24 cellular contexts compared by ENCODE assay signal in the genomic region with DNA sequence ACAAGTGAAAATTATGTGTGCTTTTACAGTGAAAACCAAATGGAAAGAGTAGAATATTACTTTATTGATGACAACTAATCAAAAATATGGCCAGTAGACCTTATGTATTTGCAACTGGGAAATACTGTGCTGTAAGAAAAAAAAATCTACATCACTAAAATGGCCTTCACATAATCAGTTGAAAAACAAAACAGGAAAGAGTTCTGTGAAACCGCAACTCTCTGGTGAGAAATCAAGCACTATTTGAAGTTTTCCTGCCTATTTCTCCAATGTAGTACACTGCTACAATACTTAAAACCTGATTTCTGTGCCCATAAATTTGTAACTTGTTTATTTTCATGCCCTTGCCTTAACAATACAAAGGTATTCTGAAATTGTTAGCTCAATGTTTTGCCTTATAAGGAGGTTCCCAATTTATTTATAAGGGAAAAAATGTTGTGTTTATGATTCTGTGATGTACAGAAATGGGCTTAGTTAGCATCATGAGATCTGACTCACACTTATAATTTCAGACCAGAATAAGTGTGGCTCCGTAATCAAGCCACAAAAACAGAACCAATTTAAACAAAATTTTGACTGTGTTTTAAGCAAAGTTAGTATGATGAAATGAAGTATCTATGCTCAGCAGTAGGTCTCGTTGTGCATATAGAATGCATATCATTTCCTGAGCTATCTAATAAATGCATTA.
DNase-seq lines count a peak whose midpoint lies in the region; ATAC-seq, FAIRE-seq and TF ChIP-seq lines count a peak whose summit lies in the region.
"Had no signal": no experiment of that assay in that cellular context is flagged by ENCODE, and none has a peak within 500 bp of the region (broad histone marks: within the 10 kb centered on the region; RNA-seq: fewer than 3 reads in every experiment).

No MANE protein-coding gene starts in this region.

- DNase-seq in DND-41: no peak
- peak; percentile 11 for DNase-seq in IMR-90
- DNase-seq in endothelial cell (ENCODE audit: low spot score): no peak
- DNase-seq in osteoblast (ENCODE audit: insufficient read length, low spot score, missing footprints): no peak
- DNase-seq in HEK293T (ENCODE audit: extremely low spot score): no peak
- no peak for DNase-seq in omental fat pad (ENCODE audit: low spot score)
- no peak for DNase-seq in kidney
- DNase-seq: Calu3, DMS79 treated with DMSO at 0.1 percent for 48 hours, NCI-H1105 treated with DMSO at 0.1 percent for 48 hours, NCI-H1930, NCI-H446, NCI-H526, NCI-H82, PC-9, SJCRH30, T-cell had no signal

- no peak overlapping the region for H2AK9ac ChIP-seq in IMR-90 (replicated peaks; ENCODE audit: low read depth, low read length, poor library complexity)

- no peak overlapping the region for H4K8ac ChIP-seq in IMR-90 (ENCODE audit: low read depth in 2 of 2, low read length in 2 of 2)

- no peak overlapping the region for H3K56ac ChIP-seq in IMR-90 (ENCODE audit: extremely low read depth, insufficient read depth, low read length)

- no peaks in the 10 kb centered on the region for H3K36me3 ChIP-seq in DND-41 (ENCODE audit: insufficient read depth, low read length)
- H3K36me3 ChIP-seq in IMR-90 (ENCODE audit: control insufficient read depth, insufficient read depth, low read length): no peaks in the 10 kb centered on the region
- H3K36me3 ChIP-seq in osteoblast (ENCODE audit: insufficient read depth, low read length): no peaks in the 10 kb centered on the region
- no peaks in the 10 kb centered on the region for H3K36me3 ChIP-seq in kidney (ENCODE audit: control insufficient read depth in 1 of 2, insufficient read depth in 2 of 2, low read length in 2 of 2)
- H3K36me3 ChIP-seq: HAP-1, SJCRH30 had no signal

- no peaks in the 10 kb centered on the region for H3K27me3 Mint-ChIP-seq in endothelial cell (ENCODE audit: unreplicated experiment)
- H3K27me3 Mint-ChIP-seq: T-cell had no signal

- no peak overlapping the region for H3K4me3 ChIP-seq in DND-41 (ENCODE audit: low read depth in 1 of 2, low read length in 2 of 2)
- H3K4me3 ChIP-seq in IMR-90 (ENCODE audit: insufficient read depth, low read depth, low read length): no peak overlapping the region
- H3K4me3 ChIP-seq in osteoblast (ENCODE audit: insufficient read depth, low read length): no peak overlapping the region
- no peak overlapping the region for H3K4me3 ChIP-seq in kidney (ENCODE audit: low read length in 2 of 2)
- H3K4me3 ChIP-seq: HAP-1, K562, PC-9, SJCRH30 had no signal

- H3K9ac ChIP-seq in DND-41 (ENCODE audit: low read depth, low read length) (no peak overlapping the region), IMR-90 (ENCODE audit: low read depth, low read length) (no peak overlapping the region), kidney (ENCODE audit: low read length in 2 of 2) (no peak overlapping the region)

- FAIRE-seq in kidney (lab: Jason Lieb, UNC): no peak
- FAIRE-seq: A204.1, HepG2, K562 had no signal

- no peak overlapping the region for H2AK5ac ChIP-seq in IMR-90 (ENCODE audit: low read depth, low read length)

- H3K79me2 ChIP-seq in DND-41 (ENCODE audit: insufficient read depth, low read length): no peaks in the 10 kb centered on the region
- H3K79me2 ChIP-seq in osteoblast (ENCODE audit: insufficient read depth, low read length): no peaks in the 10 kb centered on the region

- no peaks in the 10 kb centered on the region for H3K4me1 ChIP-seq in DND-41 (ENCODE audit: insufficient read depth, low read length)
- H3K4me1 ChIP-seq in IMR-90 (ENCODE audit: control insufficient read depth, insufficient read depth, low read length): no peaks in the 10 kb centered on the region
- no peaks in the 10 kb centered on the region for H3K4me1 ChIP-seq in osteoblast (ENCODE audit: insufficient read depth, low read length)
- H3K4me1 ChIP-seq in kidney (ENCODE audit: control insufficient read depth in 1 of 2, insufficient read depth in 1 of 2, low read depth in 1 of 2, low read length in 2 of 2): no peaks in the 10 kb centered on the region

- no peaks in the 10 kb centered on the region for H3K9me3 ChIP-seq in DND-41 (ENCODE audit: insufficient read depth, low read length, severe bottlenecking)
- no peaks in the 10 kb centered on the region for H3K9me3 ChIP-seq in IMR-90 (ENCODE audit: control insufficient read depth, insufficient read depth, low read length)
- H3K9me3 ChIP-seq in osteoblast (ENCODE audit: low read depth, low read length): no peaks in the 10 kb centered on the region
- no peaks in the 10 kb centered on the region for H3K9me3 ChIP-seq in kidney (ENCODE audit: control insufficient read depth in 1 of 2, low read length in 2 of 2)
- H3K9me3 ChIP-seq: HAP-1, SJCRH30 had no signal

- no peak overlapping the region for H2BK15ac ChIP-seq in IMR-90 (ENCODE audit: low read depth, low read length)

- WGBS in IMR-90 (ENCODE audit: extremely low coverage in 2 of 2, insufficient read length in 1 of 2), 2 experiments: no CpG with 5 or more reads among the region's 3 CpGs

- BruUV-seq in IMR-90 (replicated peaks; lab: Mats Ljungman, UMichigan): no TSS peak

- no peak overlapping the region for H3K4ac ChIP-seq in IMR-90 (ENCODE audit: low read depth, low read length)

- H3K4me2 ChIP-seq in DND-41 (ENCODE audit: insufficient read depth, low read length): no peak overlapping the region
- H3K4me2 ChIP-seq in IMR-90 (ENCODE audit: low read depth, low read length): peak overlapping the region; percentile 53; the same call in 1 of the 2 replicates
- peak overlapping the region; percentile 11 for H3K4me2 ChIP-seq in osteoblast (ENCODE audit: insufficient read depth, low read length)
- H3K4me2 ChIP-seq: PC-9 had no signal

- no peak for TF ChIP-seq POLR2A in IMR-90 (IDR thresholded peaks at IDR 0.05; ENCODE audit: low read depth, low read length)

- CTCF ChIA-PET in IMR-90 (lab: Yijun Ruan, JAX): no interaction called here
- CTCF ChIA-PET in HEK293T (lab: Yijun Ruan, JAX): no interaction called here

- no peak overlapping the region for H2BK120ac ChIP-seq in IMR-90 (ENCODE audit: low read depth, low read length)

- peaks cover 14% of the 10 kb centered on the region for H3K36me3 Mint-ChIP-seq in endothelial cell (ENCODE audit: low read depth, unreplicated experiment)
- H3K36me3 Mint-ChIP-seq: T-cell had no signal

- in situ Hi-C loops in IMR-90 (cut with MboI; ENCODE audit: low sequenced_read_pairs): no loop called here

- TF ChIP-seq CTCF in DND-41 (IDR thresholded peaks at IDR 0.05; ENCODE audit: borderline replicate concordance, extremely low read depth, low read length, poor library complexity, severe bottlenecking) (no peak), IMR-90 (conservative IDR thresholded peaks at IDR 0.05; ENCODE audit: low read depth, low read length) (no peak), endothelial cell (IDR thresholded peaks at IDR 0.05; ENCODE audit: unreplicated experiment) (no peak), osteoblast (IDR thresholded peaks at IDR 0.05; ENCODE audit: extremely low read depth, low read depth, low read length) (no peak), omental fat pad (IDR thresholded peaks at IDR 0.05) (no peak), kidney (IDR thresholded peaks at IDR 0.05; ENCODE audit: borderline replicate concordance, extremely low read depth, insufficient read depth) (no peak)

- ATAC-seq in DND-41 (ENCODE audit: insufficient read depth, low read depth): 0 out of 3 replicates have a peak, but pooled peaks have one; percentile 31
- ATAC-seq in IMR-90 (ENCODE audit: low read depth): peak; percentile 53
- ATAC-seq in HG02852 (IDR thresholded peaks at IDR 0.05; ENCODE audit: unreplicated experiment): no peak
- no peak for ATAC-seq in omental fat pad (ENCODE audit: low FRiP score)
- ATAC-seq: HepG2, K562, Right ventricle myocardium inferior, T-cell had no signal

- H3K9me1 ChIP-seq in IMR-90 (ENCODE audit: insufficient read depth, low read length): no peaks in the 10 kb centered on the region

- H3K27ac Mint-ChIP-seq in endothelial cell (ENCODE audit: unreplicated experiment): peak overlapping the region; percentile 24
- H3K27ac Mint-ChIP-seq: T-cell had no signal

- dilution Hi-C loops in IMR-90 (cut with HindIII; ENCODE audit: low sequenced_read_pairs, unreplicated experiment): no loop called here

- H2BK20ac ChIP-seq in IMR-90 (ENCODE audit: low read depth, low read length): no peak overlapping the region

- no peaks in the 10 kb centered on the region for H3K4me1 Mint-ChIP-seq in endothelial cell (ENCODE audit: unreplicated experiment)
- H3K4me1 Mint-ChIP-seq: T-cell had no signal

- H4K91ac ChIP-seq in IMR-90 (ENCODE audit: insufficient read depth, low read depth, low read length): no peak overlapping the region

- TF ChIP-seq RAD21 in IMR-90 (IDR thresholded peaks at IDR 0.05; ENCODE audit: low read length): no peak

- H3K14ac ChIP-seq in IMR-90 (replicated peaks; ENCODE audit: low read depth, low read length): no peak overlapping the region

- no peak overlapping the region for H3K4me3 Mint-ChIP-seq in endothelial cell (ENCODE audit: unreplicated experiment)
- H3K4me3 Mint-ChIP-seq: T-cell had no signal

- H2AFZ ChIP-seq in DND-41 (ENCODE audit: low read depth, low read length): no peak overlapping the region
- H2AFZ ChIP-seq in IMR-90 (replicated peaks; ENCODE audit: low read length, poor library complexity): no peak overlapping the region
- H2AFZ ChIP-seq in osteoblast (ENCODE audit: low read length): no peak overlapping the region
- H2AFZ ChIP-seq: PC-9 had no signal

- POLR2A ChIA-PET in IMR-90 (lab: Charles Lee; ENCODE audit: unreplicated experiment) (interaction anchor here (0.5 kb wide), 1 partner anchor 68 kb away, joined by 3 read pairs; no protein-coding TSS in a partner anchor), HEK293T (lab: Yijun Ruan, JAX) (no interaction called here)

- H3K18ac ChIP-seq in IMR-90 (ENCODE audit: low read depth, low read length): no peak overlapping the region

- no peaks in the 10 kb centered on the region for H4K20me1 ChIP-seq in DND-41 (ENCODE audit: insufficient read depth, low read length)
- no peaks in the 10 kb centered on the region for H4K20me1 ChIP-seq in IMR-90 (ENCODE audit: insufficient read depth, low read length)
- H4K20me1 ChIP-seq in osteoblast (ENCODE audit: insufficient read depth, low read length): no peaks in the 10 kb centered on the region

- no peaks in the 10 kb centered on the region for H3K27me3 ChIP-seq in DND-41 (ENCODE audit: insufficient read depth, low read length, poor library complexity)
- H3K27me3 ChIP-seq in IMR-90 (ENCODE audit: control insufficient read depth, insufficient read depth, low read length): no peaks in the 10 kb centered on the region
- no peaks in the 10 kb centered on the region for H3K27me3 ChIP-seq in osteoblast (ENCODE audit: insufficient read depth, low read length)
- H3K27me3 ChIP-seq: SJCRH30 had no signal

- H3K79me1 ChIP-seq in IMR-90 (ENCODE audit: low read depth in 1 of 2, low read length in 2 of 2): peaks cover 0 to 4% of the 10 kb centered on the region in 2 experiments; a peak in 1 of 4 replicates

- H2BK5ac ChIP-seq in IMR-90 (ENCODE audit: low read depth, low read length, poor library complexity, severe bottlenecking): peak overlapping the region; percentile 31

- H3K9me3 Mint-ChIP-seq in endothelial cell (ENCODE audit: unreplicated experiment): no peaks in the 10 kb centered on the region

- H4K5ac ChIP-seq in IMR-90 (ENCODE audit: low read depth, low read length): 0 out of 2 replicates have a peak overlapping the region, but pooled peaks have one; percentile 50

- H3K27ac ChIP-seq in DND-41 (ENCODE audit: low read length) (no peak overlapping the region), IMR-90 (ENCODE audit: insufficient read depth, low read length) (peak overlapping the region; percentile 27; the same call in 1 of the 2 replicates), osteoblast (ENCODE audit: low read depth, low read length) (no peak overlapping the region), kidney (ENCODE audit: low read depth in 2 of 2, low read length in 2 of 2) (no peak overlapping the region)
- H3K27ac ChIP-seq: HL-60, PC-9, SJCRH30 had no signal

- intact Hi-C loops in IMR-90 (cut with micrococcal nuclease): no loop called here
- intact Hi-C loops in kidney (cut with DNase I): no loop called here

- no peak overlapping the region for H3K23ac ChIP-seq in IMR-90 (ENCODE audit: low read depth, low read length)

Comparison
In these comparisons a context has a peak if more than half of its experiments do, and no peak if none do; other contexts are left out.
1. ATAC-seq: peak in DND-41 (single experiment) and IMR-90 (single experiment); none in HG02852 (single experiment) and omental fat pad (single experiment).